1 cellular context compared by ENCODE assay signal in the genomic region with DNA sequence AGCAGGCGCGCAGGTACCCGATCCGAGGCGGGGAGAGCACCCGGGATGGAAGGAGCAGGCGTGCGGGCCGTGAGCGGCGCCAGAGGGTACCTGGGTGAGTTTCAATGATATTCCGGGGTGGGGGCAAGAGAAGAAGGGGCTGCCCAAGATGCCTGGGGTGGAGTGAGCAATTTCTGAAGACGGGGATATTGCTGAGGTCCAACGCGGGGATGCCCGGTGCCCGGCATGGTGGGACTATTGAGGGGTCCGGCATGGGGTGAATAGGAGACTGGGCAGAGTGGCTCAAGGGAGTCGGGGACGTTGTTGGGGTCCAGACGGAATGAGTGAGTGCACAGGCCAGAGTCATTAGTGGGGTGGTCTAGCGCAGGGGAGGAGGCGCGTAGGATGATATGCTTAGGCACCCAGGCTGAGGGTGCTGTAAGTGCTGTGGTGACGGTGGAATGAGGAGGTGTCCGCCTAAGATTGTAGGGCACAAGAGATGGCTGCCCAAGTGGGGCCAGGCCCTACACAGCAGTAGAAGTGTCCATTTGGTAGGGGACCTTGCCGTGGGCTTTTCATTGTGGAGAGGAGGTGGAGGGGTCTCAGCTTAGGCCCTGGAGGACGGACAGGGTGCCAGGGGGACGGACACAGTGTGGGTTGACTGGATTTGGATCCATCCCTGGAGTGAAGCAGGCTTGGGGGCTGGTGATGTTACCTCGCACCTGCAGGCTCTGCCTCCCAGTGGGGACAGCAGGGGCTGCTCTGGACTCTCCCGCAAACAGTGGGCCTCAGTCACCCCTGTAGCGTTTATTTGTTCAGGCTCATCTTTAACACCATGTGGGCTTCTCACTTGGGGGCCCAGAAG.
TF ChIP-seq lines count a peak whose summit lies in the region.

No MANE protein-coding gene starts in this region.

TF ChIP-seq in neural cell, 6 proteins besides CTCF, POLR2A, EP300 and RAD21 (continued from another document):
- TF ChIP-seq, protein P1, sequence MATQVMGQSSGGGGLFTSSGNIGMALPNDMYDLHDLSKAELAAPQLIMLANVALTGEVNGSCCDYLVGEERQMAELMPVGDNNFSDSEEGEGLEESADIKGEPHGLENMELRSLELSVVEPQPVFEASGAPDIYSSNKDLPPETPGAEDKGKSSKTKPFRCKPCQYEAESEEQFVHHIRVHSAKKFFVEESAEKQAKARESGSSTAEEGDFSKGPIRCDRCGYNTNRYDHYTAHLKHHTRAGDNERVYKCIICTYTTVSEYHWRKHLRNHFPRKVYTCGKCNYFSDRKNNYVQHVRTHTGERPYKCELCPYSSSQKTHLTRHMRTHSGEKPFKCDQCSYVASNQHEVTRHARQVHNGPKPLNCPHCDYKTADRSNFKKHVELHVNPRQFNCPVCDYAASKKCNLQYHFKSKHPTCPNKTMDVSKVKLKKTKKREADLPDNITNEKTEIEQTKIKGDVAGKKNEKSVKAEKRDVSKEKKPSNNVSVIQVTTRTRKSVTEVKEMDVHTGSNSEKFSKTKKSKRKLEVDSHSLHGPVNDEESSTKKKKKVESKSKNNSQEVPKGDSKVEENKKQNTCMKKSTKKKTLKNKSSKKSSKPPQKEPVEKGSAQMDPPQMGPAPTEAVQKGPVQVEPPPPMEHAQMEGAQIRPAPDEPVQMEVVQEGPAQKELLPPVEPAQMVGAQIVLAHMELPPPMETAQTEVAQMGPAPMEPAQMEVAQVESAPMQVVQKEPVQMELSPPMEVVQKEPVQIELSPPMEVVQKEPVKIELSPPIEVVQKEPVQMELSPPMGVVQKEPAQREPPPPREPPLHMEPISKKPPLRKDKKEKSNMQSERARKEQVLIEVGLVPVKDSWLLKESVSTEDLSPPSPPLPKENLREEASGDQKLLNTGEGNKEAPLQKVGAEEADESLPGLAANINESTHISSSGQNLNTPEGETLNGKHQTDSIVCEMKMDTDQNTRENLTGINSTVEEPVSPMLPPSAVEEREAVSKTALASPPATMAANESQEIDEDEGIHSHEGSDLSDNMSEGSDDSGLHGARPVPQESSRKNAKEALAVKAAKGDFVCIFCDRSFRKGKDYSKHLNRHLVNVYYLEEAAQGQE (IDR thresholded peaks at IDR 0.05; ENCODE audit: borderline replicate concordance), result no peak
- no peak for TF ChIP-seq SMC3 (conservative IDR thresholded peaks at IDR 0.05; ENCODE audit: poor library complexity)
TF ChIP-seq in neural cell: peak in this region for 1.
